18 cellular contexts compared by ENCODE assay signal in the genomic region with DNA sequence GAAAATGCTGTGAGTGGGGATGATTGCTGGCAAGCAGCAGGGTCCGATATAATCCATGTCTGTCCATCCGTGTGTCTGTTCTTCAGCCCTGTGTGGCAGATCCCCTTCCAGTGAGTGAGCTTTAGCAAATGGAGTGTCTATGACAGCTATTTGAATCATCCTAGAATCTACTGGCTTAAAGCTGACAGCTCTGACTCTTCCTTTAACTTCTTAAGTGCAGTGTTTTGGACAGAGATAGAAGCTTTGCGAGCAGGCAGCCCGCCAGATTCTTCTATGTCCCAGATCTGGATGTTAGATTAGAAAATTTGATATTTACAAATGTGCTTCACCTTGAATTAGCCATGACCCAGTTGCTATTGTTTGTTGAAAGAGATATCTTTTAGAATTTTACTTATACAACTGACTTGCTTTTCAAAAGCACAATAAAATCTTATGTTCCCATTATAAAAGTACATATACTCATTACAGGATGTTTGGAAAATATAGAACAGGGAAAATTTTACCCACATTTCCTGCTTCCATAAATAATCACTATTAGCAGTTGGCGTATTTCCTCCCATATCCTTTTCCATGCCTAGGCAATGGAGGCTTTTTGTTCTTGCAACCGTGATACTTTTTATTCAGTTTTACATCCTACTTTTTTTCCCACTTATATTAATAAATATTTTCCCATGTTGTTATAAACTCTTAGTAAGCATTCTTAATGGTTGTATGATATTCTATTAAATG.
DNase-seq lines count a peak whose midpoint lies in the region; ATAC-seq and TF ChIP-seq lines count a peak whose summit lies in the region.
"Had no signal": no experiment of that assay in that cellular context is flagged by ENCODE, and none has a peak within 500 bp of the region (broad histone marks: within the 10 kb centered on the region; RNA-seq: fewer than 3 reads in every experiment).

No MANE protein-coding gene starts in this region.

- H3K9me3 ChIP-seq in hepatocyte (ENCODE audit: low read depth), result no peaks in the 10 kb centered on the region
- H3K9me3 ChIP-seq in upper lobe of right lung, result no peaks in the 10 kb centered on the region
- H3K9me3 ChIP-seq: gastrocnemius medialis, lower lobe of right lung had no signal

- H3K4me3 ChIP-seq in hepatocyte, result no peak overlapping the region
- H3K4me3 ChIP-seq in upper lobe of right lung, result no peak overlapping the region
- H3K4me3 ChIP-seq: gastrocnemius medialis, lower lobe of right lung had no signal

- intact Hi-C loops in upper lobe of right lung (cut with DNase I), result no loop called here

- TF ChIP-seq CTCF in hepatocyte (IDR thresholded peaks at IDR 0.05; ENCODE audit: poor library complexity) (no peak), upper lobe of right lung (IDR thresholded peaks at IDR 0.05) (no peak)

- 64% methylated on average over 6 of the region's 6 CpGs for WGBS in hepatocyte (ENCODE audit: low lambda C conversion rate, missing lambda C conversion rate)

- DNase-seq in NCI-H2171 treated with DMSO at 0.1 percent for 48 hours (lab: John Stamatoyannopoulos, UW), result peak; percentile 53
- no peak for DNase-seq in NCI-H2171 (lab: John Stamatoyannopoulos, UW)
- DNase-seq in hepatocyte (ENCODE audit: low spot score), result no peak
- no peak for DNase-seq in upper lobe of right lung
- no peak for DNase-seq in NCI-H1105 (lab: John Stamatoyannopoulos, UW)
- no peak for DNase-seq in activated CD4-positive, alpha-beta T cell treated with anti-CD3 and anti-CD28 coated beads, Interleukin-2, amount 50 U/mL, for 48 hours
- DNase-seq: activated CD8-positive, alpha-beta T cell treated with anti-CD3 and anti-CD28 coated beads, Interleukin-2, amount 10 ng/mL, durations not matched to agents 7 days and 5 days; CD4-positive, alpha-beta memory T cell; endodermal cell; gastrocnemius medialis; lower lobe of right lung; naive thymus-derived CD4-positive, alpha-beta T cell; NCI-H1436 treated with DMSO at 0.1 percent for 48 hours; NCI-H524 treated with DMSO at 0.1 percent for 48 hours; stimulated activated CD4-positive, alpha-beta T cell treated with anti-CD3 and anti-CD28 coated beads, Interleukin-15, amount 100 ng/mL, for 24 hours; stimulated activated naive CD8-positive, alpha-beta T cell treated with anti-CD3 and anti-CD28 coated beads, Interleukin-15, Interleukin-2, amounts not matched to agents 100 U/mL and 50 U/mL, for 24 hours had no signal

- H2AFZ ChIP-seq in hepatocyte, result no peak overlapping the region

- H3K4me2 ChIP-seq in hepatocyte, result peak overlapping the region; percentile 22

- no peaks in the 10 kb centered on the region for H3K9me2 ChIP-seq in hepatocyte (replicated peaks; ENCODE audit: insufficient read depth)

- ATAC-seq in SK-N-SH treated with all-trans-retinoic acid at 6 μM for 48 hours, result peak; percentile 87
- ATAC-seq in upper lobe of right lung, result peak; percentile 30
- ATAC-seq in GM21576 (IDR thresholded peaks at IDR 0.05; ENCODE audit: unreplicated experiment), result no peak
- ATAC-seq: activated CD8-positive, alpha-beta T cell treated with anti-CD3 and anti-CD28 coated beads, Interleukin-2, amount 10 ng/mL, durations not matched to agents 7 days and 5 days; gastrocnemius medialis; lower lobe of right lung; naive thymus-derived CD4-positive, alpha-beta T cell; stimulated activated naive CD8-positive, alpha-beta T cell treated with anti-CD3 and anti-CD28 coated beads, Interleukin-15, Interleukin-2, amounts not matched to agents 100 U/mL and 50 U/mL, for 24 hours had no signal

- H3K79me2 ChIP-seq in hepatocyte, result no peaks in the 10 kb centered on the region

- H3K4me1 ChIP-seq in hepatocyte (ENCODE audit: insufficient read depth), result peaks cover 17% of the 10 kb centered on the region
- H3K4me1 ChIP-seq in upper lobe of right lung, result peaks cover 9% of the 10 kb centered on the region

- H3K27ac ChIP-seq in hepatocyte (no peak overlapping the region), upper lobe of right lung (no peak overlapping the region)
- H3K27ac ChIP-seq: gastrocnemius medialis, lower lobe of right lung had no signal

- H3K27me3 ChIP-seq in hepatocyte (no peaks in the 10 kb centered on the region), upper lobe of right lung (no peaks in the 10 kb centered on the region)
- H3K27me3 ChIP-seq: gastrocnemius medialis had no signal

- no peaks in the 10 kb centered on the region for H3K36me3 ChIP-seq in hepatocyte (replicated peaks; ENCODE audit: insufficient read depth, low read depth)
- no peaks in the 10 kb centered on the region for H3K36me3 ChIP-seq in upper lobe of right lung
- H3K36me3 ChIP-seq: gastrocnemius medialis, lower lobe of right lung had no signal

- H4K20me1 ChIP-seq in hepatocyte (ENCODE audit: insufficient read depth, poor library complexity, severe bottlenecking), result no peaks in the 10 kb centered on the region

TF ChIP-seq in SK-N-SH treated with all-trans-retinoic acid at 6 μM for 48 hours, 23 proteins besides CTCF, POLR2A, EP300 and RAD21 (continues in another document):
- TF ChIP-seq OSR1 (CRISPR knock-in tag; IDR thresholded peaks at IDR 0.05), result no peak
- TF ChIP-seq, protein P1, sequence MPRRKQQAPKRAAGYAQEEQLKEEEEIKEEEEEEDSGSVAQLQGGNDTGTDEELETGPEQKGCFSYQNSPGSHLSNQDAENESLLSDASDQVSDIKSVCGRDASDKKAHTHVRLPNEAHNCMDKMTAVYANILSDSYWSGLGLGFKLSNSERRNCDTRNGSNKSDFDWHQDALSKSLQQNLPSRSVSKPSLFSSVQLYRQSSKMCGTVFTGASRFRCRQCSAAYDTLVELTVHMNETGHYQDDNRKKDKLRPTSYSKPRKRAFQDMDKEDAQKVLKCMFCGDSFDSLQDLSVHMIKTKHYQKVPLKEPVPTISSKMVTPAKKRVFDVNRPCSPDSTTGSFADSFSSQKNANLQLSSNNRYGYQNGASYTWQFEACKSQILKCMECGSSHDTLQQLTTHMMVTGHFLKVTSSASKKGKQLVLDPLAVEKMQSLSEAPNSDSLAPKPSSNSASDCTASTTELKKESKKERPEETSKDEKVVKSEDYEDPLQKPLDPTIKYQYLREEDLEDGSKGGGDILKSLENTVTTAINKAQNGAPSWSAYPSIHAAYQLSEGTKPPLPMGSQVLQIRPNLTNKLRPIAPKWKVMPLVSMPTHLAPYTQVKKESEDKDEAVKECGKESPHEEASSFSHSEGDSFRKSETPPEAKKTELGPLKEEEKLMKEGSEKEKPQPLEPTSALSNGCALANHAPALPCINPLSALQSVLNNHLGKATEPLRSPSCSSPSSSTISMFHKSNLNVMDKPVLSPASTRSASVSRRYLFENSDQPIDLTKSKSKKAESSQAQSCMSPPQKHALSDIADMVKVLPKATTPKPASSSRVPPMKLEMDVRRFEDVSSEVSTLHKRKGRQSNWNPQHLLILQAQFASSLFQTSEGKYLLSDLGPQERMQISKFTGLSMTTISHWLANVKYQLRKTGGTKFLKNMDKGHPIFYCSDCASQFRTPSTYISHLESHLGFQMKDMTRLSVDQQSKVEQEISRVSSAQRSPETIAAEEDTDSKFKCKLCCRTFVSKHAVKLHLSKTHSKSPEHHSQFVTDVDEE (CRISPR knock-in tag; IDR thresholded peaks at IDR 0.05), result no peak
- TF ChIP-seq RARB (CRISPR knock-in tag; IDR thresholded peaks at IDR 0.05), result no peak; the same call in 1 of the 2 replicates
- TF ChIP-seq, protein P2, sequence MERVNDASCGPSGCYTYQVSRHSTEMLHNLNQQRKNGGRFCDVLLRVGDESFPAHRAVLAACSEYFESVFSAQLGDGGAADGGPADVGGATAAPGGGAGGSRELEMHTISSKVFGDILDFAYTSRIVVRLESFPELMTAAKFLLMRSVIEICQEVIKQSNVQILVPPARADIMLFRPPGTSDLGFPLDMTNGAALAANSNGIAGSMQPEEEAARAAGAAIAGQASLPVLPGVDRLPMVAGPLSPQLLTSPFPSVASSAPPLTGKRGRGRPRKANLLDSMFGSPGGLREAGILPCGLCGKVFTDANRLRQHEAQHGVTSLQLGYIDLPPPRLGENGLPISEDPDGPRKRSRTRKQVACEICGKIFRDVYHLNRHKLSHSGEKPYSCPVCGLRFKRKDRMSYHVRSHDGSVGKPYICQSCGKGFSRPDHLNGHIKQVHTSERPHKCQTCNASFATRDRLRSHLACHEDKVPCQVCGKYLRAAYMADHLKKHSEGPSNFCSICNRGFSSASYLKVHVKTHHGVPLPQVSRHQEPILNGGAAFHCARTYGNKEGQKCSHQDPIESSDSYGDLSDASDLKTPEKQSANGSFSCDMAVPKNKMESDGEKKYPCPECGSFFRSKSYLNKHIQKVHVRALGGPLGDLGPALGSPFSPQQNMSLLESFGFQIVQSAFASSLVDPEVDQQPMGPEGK (CRISPR knock-in tag; IDR thresholded peaks at IDR 0.05; ENCODE audit: borderline replicate concordance), result no peak
- no peak for TF ChIP-seq GLIS3 (CRISPR knock-in tag; IDR thresholded peaks at IDR 0.05)
- peak; percentile 90 for TF ChIP-seq ISL1 (CRISPR knock-in tag; IDR thresholded peaks at IDR 0.05)
- no peak for TF ChIP-seq ZNF565 (CRISPR knock-in tag; conservative IDR thresholded peaks at IDR 0.05; ENCODE audit: low read depth)
- TF ChIP-seq TOX (CRISPR knock-in tag; IDR thresholded peaks at IDR 0.05; ENCODE audit: borderline replicate concordance), result peak; percentile 9; the same call in 1 of the 2 replicates
- TF ChIP-seq BACH2 (CRISPR knock-in tag; IDR thresholded peaks at IDR 0.05; ENCODE audit: borderline replicate concordance), result no peak
- TF ChIP-seq PPARA (CRISPR knock-in tag; IDR thresholded peaks at IDR 0.05; ENCODE audit: borderline replicate concordance), result no peak
- no peak for TF ChIP-seq SNAI2 (CRISPR knock-in tag; IDR thresholded peaks at IDR 0.05)
- no peak for TF ChIP-seq TCF4 (CRISPR knock-in tag; IDR thresholded peaks at IDR 0.05; ENCODE audit: borderline replicate concordance)
- TF ChIP-seq, protein P3, sequence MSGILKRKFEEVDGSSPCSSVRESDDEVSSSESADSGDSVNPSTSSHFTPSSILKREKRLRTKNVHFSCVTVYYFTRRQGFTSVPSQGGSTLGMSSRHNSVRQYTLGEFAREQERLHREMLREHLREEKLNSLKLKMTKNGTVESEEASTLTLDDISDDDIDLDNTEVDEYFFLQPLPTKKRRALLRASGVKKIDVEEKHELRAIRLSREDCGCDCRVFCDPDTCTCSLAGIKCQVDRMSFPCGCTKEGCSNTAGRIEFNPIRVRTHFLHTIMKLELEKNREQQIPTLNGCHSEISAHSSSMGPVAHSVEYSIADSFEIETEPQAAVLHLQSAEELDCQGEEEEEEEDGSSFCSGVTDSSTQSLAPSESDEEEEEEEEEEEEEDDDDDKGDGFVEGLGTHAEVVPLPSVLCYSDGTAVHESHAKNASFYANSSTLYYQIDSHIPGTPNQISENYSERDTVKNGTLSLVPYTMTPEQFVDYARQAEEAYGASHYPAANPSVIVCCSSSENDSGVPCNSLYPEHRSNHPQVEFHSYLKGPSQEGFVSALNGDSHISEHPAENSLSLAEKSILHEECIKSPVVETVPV (CRISPR knock-in tag; IDR thresholded peaks at IDR 0.05), result no peak
